Comparison of ENCODE assay signal across 12 cellular contexts in genomic region chr17:31319253-31319661, GRCh38. TPM values are rescaled to one million over a fixed set of nuclear protein-coding genes. Genes with fewer than 3 reads are reported as not detected.
DNase-seq lines count a peak whose midpoint lies in the region; ATAC-seq and TF ChIP-seq lines count a peak whose summit lies in the region.
"Had no signal": no experiment of that assay in that cellular context is flagged by ENCODE, and none has a peak within 500 bp of the region (broad histone marks: within the 10 kb centered on the region; RNA-seq: fewer than 3 reads in every experiment).

No MANE protein-coding gene starts in this region.

- no peaks in the 10 kb centered on the region for H3K36me3 ChIP-seq in right atrium auricular region
- H3K36me3 ChIP-seq in OCI-LY7 (ENCODE audit: insufficient read depth, low read length): peaks cover 6% of the 10 kb centered on the region; the same call in 1 of the 2 replicates
- no peaks in the 10 kb centered on the region for H3K36me3 ChIP-seq in upper lobe of right lung

- peak overlapping the region; percentile 43 for H3K27ac Mint-ChIP-seq in endothelial cell (ENCODE audit: unreplicated experiment)

- no peak overlapping the region for H2AFZ ChIP-seq in OCI-LY7 (ENCODE audit: low read length)

- peaks cover 10% of the 10 kb centered on the region for H3K4me1 Mint-ChIP-seq in endothelial cell (ENCODE audit: unreplicated experiment)

- ATAC-seq in Right ventricle myocardium superior (ENCODE audit: poor library complexity): no peak
- ATAC-seq in upper lobe of right lung: no peak
- no peak for ATAC-seq in HG03520 (IDR thresholded peaks at IDR 0.05; ENCODE audit: unreplicated experiment)

- H3K9me2 ChIP-seq in OCI-LY7 (ENCODE audit: insufficient read depth, low read length): no peaks in the 10 kb centered on the region

- no peaks in the 10 kb centered on the region for H4K20me1 ChIP-seq in OCI-LY7 (ENCODE audit: insufficient read depth, low read length)

- H3K27me3 Mint-ChIP-seq in endothelial cell (ENCODE audit: unreplicated experiment): no peaks in the 10 kb centered on the region

- DNase-seq in right atrium auricular region (ENCODE audit: low spot score) (no peak), Right ventricle myocardium superior (no peak), OCI-LY7 (ENCODE audit: low spot score) (peak; percentile 87), endothelial cell (ENCODE audit: low spot score) (no peak), upper lobe of right lung (no peak), islet precursor cell (no peak)
- DNase-seq in NK-92 treated with Interleukin-12 subunit alpha and Interleukin-12 subunit beta, amount 100 ng/mL, for 24 hours (lab: John Stamatoyannopoulos, UW): no peak
- DNase-seq: activated CD8-positive, alpha-beta memory T cell treated with anti-CD3 and anti-CD28 coated beads for 24 hours; mesendoderm; stimulated activated CD4-positive, alpha-beta T cell treated with anti-CD3 and anti-CD28 coated beads, Interleukin-2, amount 100 ng/mL, for 24 hours had no signal

- POLR2A ChIA-PET in OCI-LY7 (lab: Charles Lee): interaction anchor here (0.6 to 2.7 kb wide), 10 partner anchors 9 to 351 kb away, joined by 3 to 71 read pairs (median 4); no protein-coding TSS in a partner anchor

- H3K27ac ChIP-seq in right atrium auricular region: peak overlapping the region; percentile 57 to 65
- H3K27ac ChIP-seq in OCI-LY7 (ENCODE audit: low read depth, low read length, poor library complexity, severe bottlenecking): peak overlapping the region; percentile 97
- peak overlapping the region; percentile 68 for H3K27ac ChIP-seq in upper lobe of right lung

- peak overlapping the region; percentile 93 for H3K4me2 ChIP-seq in OCI-LY7 (ENCODE audit: low read length)

- peaks cover 0 to 12% of the 10 kb centered on the region in 2 donors for H3K4me1 ChIP-seq in right atrium auricular region
- H3K4me1 ChIP-seq in OCI-LY7 (ENCODE audit: insufficient read depth, low read length, poor library complexity, severe bottlenecking): peaks cover 47% of the 10 kb centered on the region
- H3K4me1 ChIP-seq in upper lobe of right lung: peaks cover 8% of the 10 kb centered on the region

- H3K9me3 Mint-ChIP-seq in endothelial cell (ENCODE audit: unreplicated experiment): no peaks in the 10 kb centered on the region

- TF ChIP-seq CTCF in right atrium auricular region (IDR thresholded peaks at IDR 0.05) (no peak), OCI-LY7 (conservative IDR thresholded peaks at IDR 0.05; ENCODE audit: low read length) (no peak), endothelial cell (IDR thresholded peaks at IDR 0.05; ENCODE audit: unreplicated experiment) (no peak), upper lobe of right lung (IDR thresholded peaks at IDR 0.05) (no peak)

- H3K4me3 Mint-ChIP-seq in endothelial cell (ENCODE audit: unreplicated experiment): no peak overlapping the region

- H3K27me3 ChIP-seq in right atrium auricular region: no peaks in the 10 kb centered on the region
- no peaks in the 10 kb centered on the region for H3K27me3 ChIP-seq in upper lobe of right lung

- no TSS peak for BruUV-seq in OCI-LY7 (replicated peaks; lab: Mats Ljungman, UMichigan)

- H3K36me3 Mint-ChIP-seq in endothelial cell (ENCODE audit: low read depth, unreplicated experiment): no peaks in the 10 kb centered on the region

- peaks cover 80% of the 10 kb centered on the region for H3K79me2 ChIP-seq in OCI-LY7 (ENCODE audit: insufficient read depth, low read depth, low read length)

- CTCF ChIA-PET in OCI-LY7 (lab: Charles Lee; ENCODE audit: unreplicated experiment): no interaction called here

- H3K9me3 ChIP-seq in right atrium auricular region: no peaks in the 10 kb centered on the region
- H3K9me3 ChIP-seq in OCI-LY7 (ENCODE audit: low read length): no peaks in the 10 kb centered on the region
- no peaks in the 10 kb centered on the region for H3K9me3 ChIP-seq in upper lobe of right lung

- H3K4me3 ChIP-seq in right atrium auricular region: no peak overlapping the region
- H3K4me3 ChIP-seq in OCI-LY7 (ENCODE audit: low read depth, low read length, poor library complexity, severe bottlenecking): peak overlapping the region; percentile 77
- H3K4me3 ChIP-seq in upper lobe of right lung: peak overlapping the region; percentile 45

- intact Hi-C loops in Right ventricle myocardium superior (cut with DNase I) (no loop called here), OCI-LY7 (cut with micrococcal nuclease; ENCODE audit: unreplicated experiment) (loop anchor here (5.0 kb wide), 1 partner anchor 218 kb away; no protein-coding TSS in a partner anchor), upper lobe of right lung (cut with DNase I) (no loop called here)

RNA-seq across cellular contexts. Expression of gene EVI2A, which starts 2.2 kb away (rescaled TPM):
- total RNA-seq in right atrium auricular region (1 to 10 TPM; 2.1 to 9.0 TPM), Right ventricle myocardium superior (2.2 TPM), OCI-LY7 (2022) (28.1 and 31.3 TPM in 2 replicates), endothelial cell (ENCODE audit: unreplicated experiment) (not detected), upper lobe of right lung (38.2 TPM)
- total RNA-seq in OCI-LY7 (2014; rRNA removed; shearing (Covaris generic)): 11.6 and 14.1 TPM in 2 replicates
- total RNA-seq: epithelial cell of proximal tubule had no signal

RNA-seq across cellular contexts. Expression of gene EVI2B, which starts 5.4 kb away (rescaled TPM):
- total RNA-seq in right atrium auricular region (10 to 100 TPM in 1 of 2 donors, 1 to 10 TPM in 1; 5.6 to 11.3 TPM), Right ventricle myocardium superior (2.9 TPM), OCI-LY7 (2022) (71.0 and 85.1 TPM in 2 replicates), endothelial cell (ENCODE audit: unreplicated experiment) (not detected), upper lobe of right lung (87.9 TPM)
- total RNA-seq in OCI-LY7 (2014; rRNA removed; shearing (Covaris generic)): 14.5 and 17.4 TPM in 2 replicates
- total RNA-seq: epithelial cell of proximal tubule had no signal

RNA-seq across cellular contexts. Expression of gene OMG, which starts 22.2 kb away (rescaled TPM):
- total RNA-seq in right atrium auricular region (under 1 TPM; 0.47 to 0.74 TPM), Right ventricle myocardium superior (not detected), OCI-LY7 (2022) (1.4 TPM in 2 replicates), endothelial cell (ENCODE audit: unreplicated experiment) (not detected), upper lobe of right lung (10.3 TPM)
- total RNA-seq in OCI-LY7 (2014; rRNA removed; shearing (Covaris generic)): 0.32 and 0.46 TPM in 2 replicates
- total RNA-seq: epithelial cell of proximal tubule had no signal

Comparison
In these comparisons a context has a peak if more than half of its experiments do, and no peak if none do; other contexts are left out.
1. H3K4me3 ChIP-seq: peak in OCI-LY7 (single experiment) and upper lobe of right lung (single experiment); none in right atrium auricular region (0 of 2).
2. Peak in every context shown above with its lines, with median percentiles within 50 percentile points of each other: H3K27ac ChIP-seq.